1 cellular context compared by ENCODE assay signal in the genomic region with DNA sequence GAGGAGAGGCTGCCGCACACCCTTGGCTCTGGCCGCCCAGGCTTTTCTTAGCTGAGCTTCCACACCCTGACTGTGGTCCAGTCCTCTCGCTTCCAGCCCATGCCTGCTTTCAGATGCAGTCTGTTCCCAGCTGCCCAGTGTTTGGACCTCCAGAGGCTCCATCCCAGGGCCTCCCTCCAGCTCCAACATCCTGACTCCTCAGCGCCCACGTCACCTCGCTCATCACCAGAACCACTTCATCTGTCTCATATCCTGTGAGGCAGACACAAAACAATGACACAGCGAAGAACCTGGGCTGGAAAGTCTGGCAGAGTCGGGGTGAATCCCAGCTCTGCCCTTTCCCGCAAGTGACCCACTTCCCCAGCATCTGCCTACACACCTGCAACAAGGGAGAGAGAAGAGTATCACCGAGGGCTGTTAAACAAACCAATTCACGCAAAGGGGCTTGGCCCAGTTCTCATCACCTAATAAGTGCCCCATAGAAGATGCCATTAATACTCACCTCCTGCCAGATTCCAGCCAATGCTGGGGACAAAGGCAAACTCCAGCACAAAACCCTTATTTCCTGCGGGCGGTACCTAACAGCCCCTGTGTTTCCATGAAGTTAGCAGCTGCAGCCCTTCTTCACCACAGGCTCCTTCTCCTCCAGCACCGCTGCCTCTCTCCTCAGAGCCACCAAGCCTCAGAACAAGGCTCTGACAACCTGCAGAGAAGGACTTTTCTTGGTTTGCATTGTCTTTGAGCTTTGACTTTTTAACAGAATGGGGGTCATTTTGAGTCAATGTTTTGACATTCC.
A peak's percentile ranks its signal among the peaks of the same experiment; 100 is the strongest.
TF ChIP-seq lines count a peak whose summit lies in the region.

No MANE protein-coding gene starts in this region.

TF ChIP-seq in IMR-90, 13 proteins besides CTCF, POLR2A, EP300 and RAD21 (continued from another document):
- 0 out of 2 replicates have a peak, but pooled peaks have one; percentile 21 for TF ChIP-seq FOS (IDR thresholded peaks at IDR 0.05; ENCODE audit: low read depth, low read length)
